ENCODE assay signal across 23 cellular contexts in the genomic region with DNA sequence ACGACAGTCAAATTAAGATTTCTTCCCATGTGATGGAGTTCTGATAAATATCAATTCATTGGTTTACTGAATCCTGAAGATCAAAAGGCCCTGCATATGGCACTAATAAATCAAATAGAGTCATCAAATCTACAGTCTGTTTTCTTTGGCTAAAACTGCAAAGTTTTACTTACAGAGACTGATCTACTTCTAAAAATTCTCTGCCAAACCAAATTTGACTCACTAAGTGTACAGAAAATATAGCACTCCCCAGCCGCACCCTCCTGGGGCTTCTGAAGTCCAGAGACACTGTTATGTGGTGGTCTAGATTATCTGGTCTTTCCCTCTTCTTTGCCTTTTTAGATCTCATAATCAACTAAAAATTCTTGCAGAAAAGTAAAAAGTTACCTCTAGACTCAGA.
DNase-seq lines count a peak whose midpoint lies in the region; ATAC-seq and TF ChIP-seq lines count a peak whose summit lies in the region.
"Had no signal": no experiment of that assay in that cellular context is flagged by ENCODE, and none has a peak within 500 bp of the region (broad histone marks: within the 10 kb centered on the region; RNA-seq: fewer than 3 reads in every experiment).

No MANE protein-coding gene starts in this region.

- no peak for ATAC-seq in SK-N-SH treated with all-trans-retinoic acid at 6 μM for 48 hours
- no peak for ATAC-seq in GM18870 (IDR thresholded peaks at IDR 0.05; ENCODE audit: unreplicated experiment)
- ATAC-seq: CD8-positive, alpha-beta T cell had no signal

- DNase-seq in DMS 273 (lab: John Stamatoyannopoulos, UW; ENCODE audit: unreplicated experiment) (peak; percentile 24), DMS 273 treated with DMSO at 0.1 percent for 48 hours (lab: John Stamatoyannopoulos, UW) (no peak), fibroblast of mammary gland (ENCODE audit: low read depth) (peak; percentile 38), smooth muscle cell of the brain vasculature (ENCODE audit: low read depth, low spot score) (peak; percentile 13), NCI-H1417 (lab: John Stamatoyannopoulos, UW) (no peak)
- DNase-seq in stimulated activated CD4-positive, alpha-beta T cell treated with anti-CD3 and anti-CD28 coated beads, Interleukin-15, amount 100 ng/mL, for 24 hours, result no peak
- DNase-seq: ACHN; CD8-positive, alpha-beta T cell; GDM1; HFFc6; Kasumi-1; NCI-H1436; NCI-H187 treated with DMSO at 0.1 percent for 48 hours; NCI-H2107; NCI-H2227 treated with DMSO at 0.1 percent for 48 hours; NCI-H510A treated with DMSO at 0.1 percent for 48 hours; NCI-H748 treated with DMSO at 0.1 percent for 48 hours; NK-92 treated with Interleukin-12 subunit alpha and Interleukin-12 subunit beta, amount 100 ng/mL, for 24 hours; Peyer's patch; SJCRH30 had no signal

- H3K4me3 ChIP-seq in fibroblast of mammary gland (ENCODE audit: control insufficient read depth, low read depth, low read length), result no peak overlapping the region
- H3K4me3 ChIP-seq: BLaER1 treated with 17β-estradiol and CSF1 and Interleukin-3, amounts not matched to agents 10 nM and 100 nM; Peyer's patch; SJCRH30 had no signal

- TF ChIP-seq CTCF in fibroblast of mammary gland (conservative IDR thresholded peaks at IDR 0.05; ENCODE audit: control insufficient read depth, insufficient read depth, low read depth, low read length), result no peak

TF ChIP-seq in SK-N-SH treated with all-trans-retinoic acid at 6 μM for 48 hours, 23 proteins besides CTCF, POLR2A, EP300 and RAD21:
- TF ChIP-seq, protein P1, sequence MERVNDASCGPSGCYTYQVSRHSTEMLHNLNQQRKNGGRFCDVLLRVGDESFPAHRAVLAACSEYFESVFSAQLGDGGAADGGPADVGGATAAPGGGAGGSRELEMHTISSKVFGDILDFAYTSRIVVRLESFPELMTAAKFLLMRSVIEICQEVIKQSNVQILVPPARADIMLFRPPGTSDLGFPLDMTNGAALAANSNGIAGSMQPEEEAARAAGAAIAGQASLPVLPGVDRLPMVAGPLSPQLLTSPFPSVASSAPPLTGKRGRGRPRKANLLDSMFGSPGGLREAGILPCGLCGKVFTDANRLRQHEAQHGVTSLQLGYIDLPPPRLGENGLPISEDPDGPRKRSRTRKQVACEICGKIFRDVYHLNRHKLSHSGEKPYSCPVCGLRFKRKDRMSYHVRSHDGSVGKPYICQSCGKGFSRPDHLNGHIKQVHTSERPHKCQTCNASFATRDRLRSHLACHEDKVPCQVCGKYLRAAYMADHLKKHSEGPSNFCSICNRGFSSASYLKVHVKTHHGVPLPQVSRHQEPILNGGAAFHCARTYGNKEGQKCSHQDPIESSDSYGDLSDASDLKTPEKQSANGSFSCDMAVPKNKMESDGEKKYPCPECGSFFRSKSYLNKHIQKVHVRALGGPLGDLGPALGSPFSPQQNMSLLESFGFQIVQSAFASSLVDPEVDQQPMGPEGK (CRISPR knock-in tag; IDR thresholded peaks at IDR 0.05; ENCODE audit: borderline replicate concordance), result no peak
- TF ChIP-seq ISL1 (CRISPR knock-in tag; IDR thresholded peaks at IDR 0.05), result peak; percentile 26; the same call in 1 of the 2 replicates
- TF ChIP-seq GLIS3 (CRISPR knock-in tag; IDR thresholded peaks at IDR 0.05), result no peak

Comparison
In these comparisons a context has a peak if more than half of its experiments do, and no peak if none do; other contexts are left out.
1. DNase-seq: peak in DMS 273 (single experiment), fibroblast of mammary gland (single experiment) and smooth muscle cell of the brain vasculature (single experiment); none in DMS 273 treated with DMSO at 0.1 percent for 48 hours (single experiment), stimulated activated CD4-positive, alpha-beta T cell treated with anti-CD3 and anti-CD28 coated beads, Interleukin-15, amount 100 ng/mL, for 24 hours (single experiment) and NCI-H1417 (0 of 3).